37 cellular contexts compared by ENCODE assay signal in the genomic region with DNA sequence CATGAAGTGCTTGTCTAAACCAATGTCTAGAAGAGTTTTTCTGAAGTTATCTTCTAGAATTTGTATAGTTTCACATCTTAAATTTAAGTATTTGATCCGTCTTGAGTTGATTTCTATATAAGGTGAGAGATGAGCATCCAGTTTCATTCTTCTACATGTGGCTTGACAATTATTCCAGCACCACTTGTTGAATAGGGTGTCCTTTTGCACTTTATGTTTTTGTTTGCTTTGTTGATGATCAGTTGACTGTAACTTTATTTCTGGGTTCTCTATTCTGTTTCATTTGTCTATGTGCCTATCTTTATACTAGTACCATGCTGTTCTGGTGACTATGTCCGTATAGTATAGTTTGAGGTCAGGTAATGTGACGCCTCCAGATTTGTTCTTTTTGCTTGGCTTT.
"Had no signal": no experiment of that assay in that cellular context is flagged by ENCODE, and none has a peak within 500 bp of the region (broad histone marks: within the 10 kb centered on the region; RNA-seq: fewer than 3 reads in every experiment).

No MANE protein-coding gene starts in this region.

- DNase-seq: activated effector memory CD4-positive, alpha-beta T cell treated with anti-CD3 and anti-CD28 coated beads, Interleukin-2, amount 50 U/mL, for 16 hours; activated effector memory CD4-positive, alpha-beta T cell treated with Interleukin-2 at 50 U/mL for 16 hours; activated gamma-delta T cell; activated gamma-delta T cell treated with Interleukin-2 at 50 U/mL for 16 hours; activated naive CD4-positive, alpha-beta T cell; activated naive CD4-positive, alpha-beta T cell treated with anti-CD3 and anti-CD28 coated beads for 36 hours; activated naive CD4-positive, alpha-beta T cell treated with anti-CD3 and anti-CD28 coated beads, Interleukin-2, amount 10 ng/mL, durations not matched to agents 7 days and 5 days; activated naive CD4-positive, alpha-beta T cell treated with anti-CD3 and anti-CD28 coated beads, Interleukin-2, amount 50 U/mL, for 16 hours; activated naive CD4-positive, alpha-beta T cell treated with Interleukin-2 at 50 U/mL for 16 hours; activated naive CD8-positive, alpha-beta T cell treated with anti-CD3 and anti-CD28 coated beads for 36 hours; activated naive CD8-positive, alpha-beta T cell treated with anti-CD3 and anti-CD28 coated beads, Interleukin-2, amount 10 ng/mL, durations not matched to agents 7 days and 5 days; activated naive CD8-positive, alpha-beta T cell treated with anti-CD3 and anti-CD28 coated beads, Interleukin-2, amount 50 U/mL, for 24 hours; activated T-cell treated with anti-CD3 and anti-CD28 coated beads, Interleukin-2, amount 50 U/mL, for 24 hours; activated T-cell treated with anti-CD3 and anti-CD28 coated beads, Interleukin-2, amount 50 U/mL, for 4 hours; activated T-cell treated with anti-CD3 and anti-CD28 coated beads, Interleukin-2, amount 50 U/mL, for 48 hours; activated T-cell treated with anti-CD3 and anti-CD28 coated beads, Interleukin-2, amount 50 U/mL, for 72 hours; adrenal gland; amniotic stem cell; amygdala; anterior cingulate cortex; aorta; body of pancreas; brain microvascular endothelial cell; caudate nucleus; central memory CD4-positive, alpha-beta T cell; cerebellar nuclear complex had no signal

- H3K27ac Mint-ChIP-seq: activated naive CD4-positive, alpha-beta T cell treated with anti-CD3 and anti-CD28 coated beads for 36 hours; activated naive CD4-positive, alpha-beta T cell treated with anti-CD3 and anti-CD28 coated beads, Interleukin-2, amount 10 ng/mL, durations not matched to agents 7 days and 5 days; activated naive CD4-positive, alpha-beta T cell treated with anti-CD3 and anti-CD28 coated beads, Interleukin-2, amount 50 U/mL, for 24 hours; activated naive CD4-positive, alpha-beta T cell treated with anti-CD3 and anti-CD28 coated beads, Interleukin-2, amount 50 U/mL, for 72 hours; activated naive CD8-positive, alpha-beta T cell; activated naive CD8-positive, alpha-beta T cell treated with anti-CD3 and anti-CD28 coated beads for 36 hours; activated naive CD8-positive, alpha-beta T cell treated with anti-CD3 and anti-CD28 coated beads, Interleukin-2, amount 10 ng/mL, durations not matched to agents 7 days and 5 days; activated naive CD8-positive, alpha-beta T cell treated with anti-CD3 and anti-CD28 coated beads, Interleukin-2, amount 50 U/mL, for 24 hours; activated T-cell treated with anti-CD3 and anti-CD28 coated beads, Interleukin-2, amount 50 U/mL, for 24 hours; activated T-cell treated with anti-CD3 and anti-CD28 coated beads, Interleukin-2, amount 50 U/mL, for 72 hours; activated T-helper 1 cell treated with anti-CD3 and anti-CD28 coated beads, Interleukin-12 subunit alpha, Interleukin-12 subunit beta, Interleukin-2, Interleukin-4 antibody, amounts not matched to agents 30 ng/mL and 10 ng/mL and 1 ng/mL, durations not matched to agents 14 hours and 24 hours and 36 hours; activated T-helper 17 cell treated with anti-CD3 and anti-CD28 coated beads, Interleukin-2, amount 50 U/mL, for 72 hours; activated T-helper 2 cell treated with anti-CD3 and anti-CD28 coated beads, Interferon-gamma antibody, Interleukin-2, Interleukin-4, amounts not matched to agents 10 μg/mL and 5 μg/mL and 100 μg/mL, durations not matched to agents 14 hours and 24 hours and 36 hours; brain had no signal

- H3K27me3 ChIP-seq: adrenal gland, ascending aorta, body of pancreas, brain microvascular endothelial cell, breast epithelium, cardiac muscle cell had no signal

- H3K27me3 Mint-ChIP-seq: activated naive CD4-positive, alpha-beta T cell treated with anti-CD3 and anti-CD28 coated beads, Interleukin-2, amount 10 ng/mL, durations not matched to agents 7 days and 5 days; activated naive CD4-positive, alpha-beta T cell treated with anti-CD3 and anti-CD28 coated beads, Interleukin-2, amount 50 U/mL, for 24 hours; activated naive CD8-positive, alpha-beta T cell; activated naive CD8-positive, alpha-beta T cell treated with anti-CD3 and anti-CD28 coated beads for 36 hours; activated naive CD8-positive, alpha-beta T cell treated with anti-CD3 and anti-CD28 coated beads, Interleukin-2, amount 10 ng/mL, durations not matched to agents 7 days and 5 days; activated naive CD8-positive, alpha-beta T cell treated with anti-CD3 and anti-CD28 coated beads, Interleukin-2, amount 50 U/mL, for 24 hours; activated T-cell treated with anti-CD3 and anti-CD28 coated beads, Interleukin-2, amount 50 U/mL, for 24 hours; activated T-helper 17 cell treated with anti-CD3 and anti-CD28 coated beads, Interleukin-2, amount 50 U/mL, for 72 hours; brain; central memory CD8-positive, alpha-beta T cell had no signal

- H3K4me1 Mint-ChIP-seq: activated naive CD4-positive, alpha-beta T cell treated with anti-CD3 and anti-CD28 coated beads, Interleukin-2, amount 10 ng/mL, durations not matched to agents 7 days and 5 days; activated naive CD4-positive, alpha-beta T cell treated with anti-CD3 and anti-CD28 coated beads, Interleukin-2, amount 50 U/mL, for 24 hours; activated naive CD8-positive, alpha-beta T cell treated with anti-CD3 and anti-CD28 coated beads for 36 hours; activated naive CD8-positive, alpha-beta T cell treated with anti-CD3 and anti-CD28 coated beads, Interleukin-2, amount 10 ng/mL, durations not matched to agents 7 days and 5 days; activated naive CD8-positive, alpha-beta T cell treated with anti-CD3 and anti-CD28 coated beads, Interleukin-2, amount 50 U/mL, for 24 hours; activated T-helper 17 cell treated with anti-CD3 and anti-CD28 coated beads, Interleukin-2, amount 50 U/mL, for 72 hours; brain; central memory CD8-positive, alpha-beta T cell had no signal

- H3K4me1 ChIP-seq: adrenal gland, ascending aorta, body of pancreas, breast epithelium had no signal

- H3K4me3 ChIP-seq: adrenal gland, ascending aorta, body of pancreas, breast epithelium, cardiac muscle cell had no signal

- H3K36me3 ChIP-seq: adrenal gland, ascending aorta, brain microvascular endothelial cell, breast epithelium, cardiac muscle cell had no signal

- H3K27ac ChIP-seq: adrenal gland, ascending aorta, body of pancreas, brain microvascular endothelial cell, breast epithelium, cardiac muscle cell had no signal

- H3K9me3 ChIP-seq: adrenal gland, ascending aorta, body of pancreas, breast epithelium had no signal

- H3K36me3 Mint-ChIP-seq: activated naive CD4-positive, alpha-beta T cell treated with anti-CD3 and anti-CD28 coated beads, Interleukin-2, amount 10 ng/mL, durations not matched to agents 7 days and 5 days; activated naive CD4-positive, alpha-beta T cell treated with anti-CD3 and anti-CD28 coated beads, Interleukin-2, amount 50 U/mL, for 24 hours; activated naive CD8-positive, alpha-beta T cell; activated naive CD8-positive, alpha-beta T cell treated with anti-CD3 and anti-CD28 coated beads for 36 hours; activated naive CD8-positive, alpha-beta T cell treated with anti-CD3 and anti-CD28 coated beads, Interleukin-2, amount 10 ng/mL, durations not matched to agents 7 days and 5 days; brain had no signal

- H3K9me3 Mint-ChIP-seq: activated T-helper 1 cell treated with anti-CD3 and anti-CD28 coated beads, Interleukin-12 subunit alpha, Interleukin-12 subunit beta, Interleukin-2, Interleukin-4 antibody, amounts not matched to agents 30 ng/mL and 10 ng/mL and 1 ng/mL, durations not matched to agents 14 hours and 24 hours and 36 hours had no signal

- H3K4me3 Mint-ChIP-seq: activated naive CD4-positive, alpha-beta T cell treated with anti-CD3 and anti-CD28 coated beads for 36 hours; activated naive CD4-positive, alpha-beta T cell treated with anti-CD3 and anti-CD28 coated beads, Interleukin-2, amount 10 ng/mL, durations not matched to agents 7 days and 5 days; activated naive CD4-positive, alpha-beta T cell treated with anti-CD3 and anti-CD28 coated beads, Interleukin-2, amount 50 U/mL, for 24 hours; activated naive CD8-positive, alpha-beta T cell; activated naive CD8-positive, alpha-beta T cell treated with anti-CD3 and anti-CD28 coated beads for 36 hours; activated naive CD8-positive, alpha-beta T cell treated with anti-CD3 and anti-CD28 coated beads, Interleukin-2, amount 10 ng/mL, durations not matched to agents 7 days and 5 days; activated naive CD8-positive, alpha-beta T cell treated with anti-CD3 and anti-CD28 coated beads, Interleukin-2, amount 50 U/mL, for 24 hours; activated T-cell treated with anti-CD3 and anti-CD28 coated beads, Interleukin-2, amount 50 U/mL, for 24 hours; activated T-cell treated with anti-CD3 and anti-CD28 coated beads, Interleukin-2, amount 50 U/mL, for 4 hours; activated T-cell treated with anti-CD3 and anti-CD28 coated beads, Interleukin-2, amount 50 U/mL, for 72 hours; activated T-helper 1 cell treated with anti-CD3 and anti-CD28 coated beads, Interleukin-12 subunit alpha, Interleukin-12 subunit beta, Interleukin-2, Interleukin-4 antibody, amounts not matched to agents 30 ng/mL and 10 ng/mL and 1 ng/mL, durations not matched to agents 14 hours and 24 hours and 36 hours; activated T-helper 17 cell treated with anti-CD3 and anti-CD28 coated beads, Interleukin-2, amount 50 U/mL, for 72 hours; brain; central memory CD8-positive, alpha-beta T cell had no signal
